In genomic region chr19:43782311-43782660, GRCh38 we compare ENCODE assay signal across 14 cellular contexts. TPM values are rescaled to one million over a fixed set of nuclear protein-coding genes. Genes with fewer than 3 reads are reported as not detected.
A peak's percentile ranks its signal among the peaks of the same experiment; 100 is the strongest.
DNase-seq lines count a peak whose midpoint lies in the region; ATAC-seq and TF ChIP-seq lines count a peak whose summit lies in the region.
"Had no signal": no experiment of that assay in that cellular context is flagged by ENCODE, and none has a peak within 500 bp of the region (broad histone marks: within the 10 kb centered on the region; RNA-seq: fewer than 3 reads in every experiment).

No MANE protein-coding gene starts in this region.

- TF ChIP-seq CTCF in neural progenitor cell (IDR thresholded peaks at IDR 0.05), result no peak

- no peaks in the 10 kb centered on the region for H4K20me1 ChIP-seq in neural progenitor cell (ENCODE audit: low read depth)

- no peak overlapping the region for H3K27ac ChIP-seq in neural progenitor cell
- H3K27ac ChIP-seq: gastroesophageal sphincter, testis had no signal

- peaks cover 8% of the 10 kb centered on the region for H3K4me1 ChIP-seq in neural progenitor cell
- H3K4me1 ChIP-seq: testis had no signal

- H3K36me3 Mint-ChIP-seq in activated naive CD4-positive, alpha-beta T cell treated with anti-CD3 and anti-CD28 coated beads, Interleukin-2, amount 50 U/mL, for 24 hours, result no peaks in the 10 kb centered on the region
- H3K36me3 Mint-ChIP-seq in neural progenitor cell, result no peaks in the 10 kb centered on the region

- in situ Hi-C loops in KBM-7 (cut with MboI; ENCODE audit: low pct_unique_long_range_greater_than_20kb, low sequenced_read_pairs), result no loop called here

- H2AFZ ChIP-seq in neural progenitor cell (replicated peaks), result no peak overlapping the region

- DNase-seq in NCI-H2171 treated with DMSO at 0.1 percent for 48 hours (lab: John Stamatoyannopoulos, UW), result peak; percentile 25
- DNase-seq in NCI-H2171 (lab: John Stamatoyannopoulos, UW), result no peak
- DNase-seq in KBM-7, result peak; percentile 26
- DNase-seq in neural progenitor cell (ENCODE audit: low spot score), result no peak
- DNase-seq in islet precursor cell, result no peak
- DNase-seq in NCI-H82 (lab: John Stamatoyannopoulos, UW), result no peak
- DNase-seq: effector CD4-positive, alpha-beta T cell; kidney; NCI-H2107; testis had no signal

- no peak overlapping the region for H3K9ac ChIP-seq in neural progenitor cell

- no peaks in the 10 kb centered on the region for H3K9me3 Mint-ChIP-seq in activated naive CD4-positive, alpha-beta T cell treated with anti-CD3 and anti-CD28 coated beads, Interleukin-2, amount 50 U/mL, for 24 hours
- H3K9me3 Mint-ChIP-seq in neural progenitor cell, result no peaks in the 10 kb centered on the region

- peaks cover 4% of the 10 kb centered on the region for H3K27me3 ChIP-seq in neural progenitor cell
- H3K27me3 ChIP-seq: testis had no signal

- H3K79me2 ChIP-seq in neural progenitor cell (ENCODE audit: low read depth), result no peaks in the 10 kb centered on the region

- no peaks in the 10 kb centered on the region for H3K9me3 ChIP-seq in neural progenitor cell (ENCODE audit: low read depth)
- H3K9me3 ChIP-seq: gastroesophageal sphincter, testis had no signal

- H3K27me3 Mint-ChIP-seq in activated naive CD4-positive, alpha-beta T cell treated with anti-CD3 and anti-CD28 coated beads, Interleukin-2, amount 50 U/mL, for 24 hours, result no peaks in the 10 kb centered on the region
- H3K27me3 Mint-ChIP-seq in neural progenitor cell (ENCODE audit: insufficient read depth, low read depth), result peaks cover 16% of the 10 kb centered on the region

- peaks cover 67% of the 10 kb centered on the region for H3K4me1 Mint-ChIP-seq in activated naive CD4-positive, alpha-beta T cell treated with anti-CD3 and anti-CD28 coated beads, Interleukin-2, amount 50 U/mL, for 24 hours
- H3K4me1 Mint-ChIP-seq in neural progenitor cell, result peaks cover 28% of the 10 kb centered on the region

- H3K4me3 Mint-ChIP-seq in activated naive CD4-positive, alpha-beta T cell treated with anti-CD3 and anti-CD28 coated beads, Interleukin-2, amount 50 U/mL, for 24 hours, result peak overlapping the region; percentile 57
- H3K4me3 Mint-ChIP-seq in neural progenitor cell, result peak overlapping the region; percentile 12

- H3K4me3 ChIP-seq in neural progenitor cell, result no peak overlapping the region
- H3K4me3 ChIP-seq: gastroesophageal sphincter, testis had no signal

- peaks cover 6% of the 10 kb centered on the region for H3F3A ChIP-seq in neural progenitor cell (ENCODE audit: low read depth)

- H3K4me2 ChIP-seq in neural progenitor cell, result no peak overlapping the region

- no peaks in the 10 kb centered on the region for H3K36me3 ChIP-seq in neural progenitor cell
- H3K36me3 ChIP-seq: gastroesophageal sphincter had no signal

- ATAC-seq in GM21576 (IDR thresholded peaks at IDR 0.05; ENCODE audit: unreplicated experiment), result no peak
- ATAC-seq: gastroesophageal sphincter had no signal

- H3K27ac Mint-ChIP-seq in activated naive CD4-positive, alpha-beta T cell treated with anti-CD3 and anti-CD28 coated beads, Interleukin-2, amount 50 U/mL, for 24 hours, result peak overlapping the region; percentile 33
- H3K27ac Mint-ChIP-seq in neural progenitor cell, result no peak overlapping the region

RNA-seq across cellular contexts. Expression of gene KCNN4, which starts 1.5 kb away (rescaled TPM):
- total RNA-seq in neural progenitor cell (ENCODE audit: low replicate concordance), result 0.40 TPM in 1 of 2 replicates, not detected in the other

RNA-seq across cellular contexts. Expression of gene LYPD5, which starts 20.0 kb away (rescaled TPM):
- total RNA-seq in neural progenitor cell (ENCODE audit: low replicate concordance), result 0.12 TPM in 1 of 2 replicates, not detected in the other
- total RNA-seq: A172 had no signal

RNA-seq across cellular contexts. Expression of gene SMG9, which starts 27.5 kb away (rescaled TPM):
- 33.1 and 33.4 TPM in 2 replicates for total RNA-seq in neural progenitor cell (ENCODE audit: low replicate concordance)

RNA-seq across cellular contexts. Expression of gene ZNF283, which starts 44.8 kb away (rescaled TPM):
- 13.4 and 19.8 TPM in 2 replicates for total RNA-seq in neural progenitor cell (ENCODE audit: low replicate concordance)

Comparison
In these comparisons a context has a peak if more than half of its experiments do, and no peak if none do; other contexts are left out.
1. DNase-seq: peak in NCI-H2171 treated with DMSO at 0.1 percent for 48 hours (single experiment) and KBM-7 (single experiment); none in NCI-H2171 (single experiment), neural progenitor cell (single experiment), islet precursor cell (single experiment) and NCI-H82 (single experiment).